Comparison of ENCODE assay signal across 12 cellular contexts in the genomic region with DNA sequence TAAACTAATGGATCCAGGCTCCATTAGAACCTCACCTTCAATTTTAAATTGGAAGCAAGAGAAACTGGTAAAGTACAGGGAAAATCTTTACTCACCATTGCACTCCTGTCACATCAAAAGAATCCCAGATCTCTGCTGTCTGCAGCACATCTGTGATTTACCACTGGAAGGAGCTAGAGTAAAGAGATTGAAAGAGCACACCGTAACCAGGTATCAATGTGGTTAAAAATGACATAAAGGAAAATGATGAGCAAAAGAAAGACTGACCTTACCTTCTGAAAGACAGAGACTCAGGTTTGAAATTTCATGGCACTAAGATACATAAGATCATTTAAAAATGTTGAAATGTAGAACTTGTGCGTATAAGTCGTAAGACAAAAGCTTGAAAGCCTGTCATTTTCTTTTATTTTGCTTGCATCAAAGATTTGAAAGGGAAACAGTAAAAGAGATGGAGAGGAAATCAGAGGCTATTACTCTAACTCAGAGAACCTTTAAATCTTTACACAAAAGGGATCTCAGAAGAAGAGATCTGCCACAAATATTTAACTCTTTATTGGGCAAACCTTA.
DNase-seq lines count a peak whose midpoint lies in the region; ATAC-seq and TF ChIP-seq lines count a peak whose summit lies in the region.
"Had no signal": no experiment of that assay in that cellular context is flagged by ENCODE, and none has a peak within 500 bp of the region (broad histone marks: within the 10 kb centered on the region; RNA-seq: fewer than 3 reads in every experiment).

No MANE protein-coding gene starts in this region.

- no peak overlapping the region for H3K27ac ChIP-seq in Panc1 (ENCODE audit: low read length)
- H3K27ac ChIP-seq: tibial nerve had no signal

- intact Hi-C loops in Panc1 (cut with micrococcal nuclease; ENCODE audit: unreplicated experiment): no loop called here

- H3K36me3 ChIP-seq in Panc1 (ENCODE audit: control insufficient read depth, insufficient read depth, low read length): no peaks in the 10 kb centered on the region
- H3K36me3 ChIP-seq: BE2C, tibial nerve had no signal

- DNase-seq in NCI-H748 (lab: John Stamatoyannopoulos, UW; ENCODE audit: unreplicated experiment): peak; percentile 17
- DNase-seq in NCI-H748 treated with DMSO at 0.1 percent for 48 hours (lab: John Stamatoyannopoulos, UW): no peak
- DNase-seq in Panc1 (ENCODE audit: low read depth, low spot score): peak; percentile 2
- DNase-seq in foreskin fibroblast: peak in 1 of 2 donors; percentile 50
- peak; percentile 23 for DNase-seq in superior temporal gyrus (ENCODE audit: extremely low spot score)
- no peak for DNase-seq in COLO668 (lab: John Stamatoyannopoulos, UW; ENCODE audit: unreplicated experiment)
- no peak for DNase-seq in NAMALWA (ENCODE audit: low spot score)
- DNase-seq in ecto neural progenitor cell (ENCODE audit: low spot score): no peak
- DNase-seq: BE2C, naive B cell had no signal

- no peaks in the 10 kb centered on the region for H3K9me3 ChIP-seq in Panc1 (ENCODE audit: control insufficient read depth, insufficient read depth, low read depth, low read length)
- H3K9me3 ChIP-seq: BE2C, tibial nerve had no signal

- H3K4me1 ChIP-seq in Panc1 (ENCODE audit: control insufficient read depth, insufficient read depth, low read length): no peaks in the 10 kb centered on the region
- H3K4me1 ChIP-seq: BE2C, tibial nerve had no signal

- TF ChIP-seq CTCF in Panc1 (IDR thresholded peaks at IDR 0.05) (peak; percentile 28; the same call in 1 of the 2 replicates), foreskin fibroblast (IDR thresholded peaks at IDR 0.05; ENCODE audit: low read depth, low read length) (peak; percentile 56)

- no peaks in the 10 kb centered on the region for H3K27me3 ChIP-seq in Panc1 (ENCODE audit: control insufficient read depth, insufficient read depth, low read length)
- H3K27me3 ChIP-seq: BE2C, tibial nerve had no signal

- in situ Hi-C loops in Panc1 (cut with HindIII; ENCODE audit: low pct_unique_long_range_greater_than_20kb, low sequenced_read_pairs): no loop called here

- POLR2A ChIA-PET in Panc1 (lab: Charles Lee): no interaction called here

- no TSS peak for BruUV-seq in Panc1 (replicated peaks; lab: Mats Ljungman, UMichigan)

- ATAC-seq in Panc1: no peak
- ATAC-seq: Right ventricle myocardium inferior had no signal

- CTCF ChIA-PET in Panc1 (lab: Charles Lee): no interaction called here

- H3K4me3 ChIP-seq in Panc1 (ENCODE audit: low read depth in 2 of 2, low read length in 2 of 2) (no peak overlapping the region), foreskin fibroblast (ENCODE audit: low read depth in 1 of 2, low read length in 2 of 2) (no peak overlapping the region)
- H3K4me3 ChIP-seq: tibial nerve had no signal

Comparison
In these comparisons a context has a peak if more than half of its experiments do, and no peak if none do; other contexts are left out.
1. DNase-seq: peak in NCI-H748 (single experiment), Panc1 (single experiment) and superior temporal gyrus (single experiment); none in NCI-H748 treated with DMSO at 0.1 percent for 48 hours (single experiment), COLO668 (single experiment), NAMALWA (single experiment) and ecto neural progenitor cell (single experiment).